In genomic region chr19:18590273-18591272, GRCh38 we compare ENCODE assay signal across 2 cellular contexts.
TF ChIP-seq lines count a peak whose summit lies in the region.

No MANE protein-coding gene starts in this region.

TF ChIP-seq in HCT116, 20 proteins besides CTCF, POLR2A, EP300 and RAD21 (continued from another document):
- TF ChIP-seq TCF7L2 (IDR thresholded peaks at IDR 0.05; ENCODE audit: borderline replicate concordance, extremely low read depth, insufficient read depth, insufficient read length) (no peak), FOSL1 (IDR thresholded peaks at IDR 0.05; ENCODE audit: low read depth) (no peak), MAX (IDR thresholded peaks at IDR 0.05) (peak; percentile 73; the same call in 1 of the 2 replicates), CBX3 (IDR thresholded peaks at IDR 0.05; ENCODE audit: low read depth) (no peak; the same call in 1 of the 2 replicates), POLR2AphosphoS5 (IDR thresholded peaks at IDR 0.05; ENCODE audit: low read depth, low read length) (peak; percentile 79), SRF (IDR thresholded peaks at IDR 0.05; ENCODE audit: low read depth) (no peak), ELF1 (IDR thresholded peaks at IDR 0.05; ENCODE audit: borderline replicate concordance, low read depth) (no peak), CEBPB (IDR thresholded peaks at IDR 0.05; ENCODE audit: low read depth) (no peak), EGR1 (IDR thresholded peaks at IDR 0.05; ENCODE audit: low read depth) (no peak), REST (IDR thresholded peaks at IDR 0.05; ENCODE audit: low read depth) (no peak), SIN3A (IDR thresholded peaks at IDR 0.05; ENCODE audit: low read depth) (peak; percentile 24; the same call in 1 of the 2 replicates), JUND (IDR thresholded peaks at IDR 0.05) (no peak), EZH2 (IDR thresholded peaks at IDR 0.05) (no peak), SP1 (IDR thresholded peaks at IDR 0.05; ENCODE audit: low read depth) (peak; percentile 95), ATF3 (IDR thresholded peaks at IDR 0.05) (no peak), YY1 (IDR thresholded peaks at IDR 0.05; ENCODE audit: extremely low read depth, insufficient replicate concordance, low read depth, low read length) (peak; percentile 42), EZH2phosphoT487 (IDR thresholded peaks at IDR 0.05; ENCODE audit: borderline replicate concordance) (no peak), ZBTB33 (IDR thresholded peaks at IDR 0.05; ENCODE audit: extremely low read depth, insufficient replicate concordance, low read length) (peak; percentile 59)
TF ChIP-seq in HCT116: peak in this region for 7.

TF ChIP-seq in SK-N-SH, 30 proteins besides CTCF, POLR2A, EP300 and RAD21 (continued from another document):
- TF ChIP-seq POLR2AphosphoS5 (IDR thresholded peaks at IDR 0.05; ENCODE audit: low read depth, low read length) = 0 out of 2 replicates have a peak, but pooled peaks have one; percentile 15
- no peak for TF ChIP-seq FOXJ3 (CRISPR knock-in tag; IDR thresholded peaks at IDR 0.05)
- TF ChIP-seq JUND (IDR thresholded peaks at IDR 0.05) = no peak
- no peak for TF ChIP-seq FOXM1 (IDR thresholded peaks at IDR 0.05; ENCODE audit: low read depth)
- peak; percentile 45; the same call in 1 of the 2 replicates for TF ChIP-seq TAF1 (IDR thresholded peaks at IDR 0.05; ENCODE audit: borderline replicate concordance, low read depth, low read length)
- no peak for TF ChIP-seq USF1 (IDR thresholded peaks at IDR 0.05; ENCODE audit: borderline replicate concordance, low read depth)
- TF ChIP-seq MAX (IDR thresholded peaks at IDR 0.05; ENCODE audit: low read depth) = peak; percentile 51; the same call in 1 of the 2 replicates
- no peak for TF ChIP-seq FOSL2 (IDR thresholded peaks at IDR 0.05; ENCODE audit: borderline replicate concordance, low read depth)
- TF ChIP-seq SIN3A (IDR thresholded peaks at IDR 0.05; ENCODE audit: borderline replicate concordance, low read depth, low read length) = peak; percentile 64; the same call in 1 of the 2 replicates
- no peak for TF ChIP-seq YY1 (IDR thresholded peaks at IDR 0.05; ENCODE audit: low read depth)
- no peak for TF ChIP-seq GATA2 (CRISPR knock-in tag; IDR thresholded peaks at IDR 0.05)
- peak; percentile 61 for TF ChIP-seq CHD2 (IDR thresholded peaks at IDR 0.05; ENCODE audit: low read length, partially characterized antibody)
- 0 out of 2 replicates have a peak, but pooled peaks have one; percentile 39 for TF ChIP-seq RCOR1 (IDR thresholded peaks at IDR 0.05; ENCODE audit: low read length)
- TF ChIP-seq NRF1 (IDR thresholded peaks at IDR 0.05; ENCODE audit: low read depth, low read length) = no peak
- TF ChIP-seq RFX5 (IDR thresholded peaks at IDR 0.05; ENCODE audit: low read length) = peak; percentile 88
- peak; percentile 55 for TF ChIP-seq SMC3 (IDR thresholded peaks at IDR 0.05; ENCODE audit: low read depth, low read length)
- no peak for TF ChIP-seq NFIC (IDR thresholded peaks at IDR 0.05; ENCODE audit: borderline replicate concordance)
- TF ChIP-seq TEAD4 (IDR thresholded peaks at IDR 0.05; ENCODE audit: borderline replicate concordance, insufficient read depth) = no peak
- TF ChIP-seq REST (IDR thresholded peaks at IDR 0.05; ENCODE audit: low read depth, low read length) = no peak
TF ChIP-seq in SK-N-SH: peak in this region for 9.
